In genomic region chr20:51767018-51767866, GRCh38 we compare ENCODE assay signal across 8 cellular contexts. TPM values are rescaled to one million over a fixed set of nuclear protein-coding genes. Genes with fewer than 3 reads are reported as not detected.
DNase-seq lines count a peak whose midpoint lies in the region; TF ChIP-seq lines count a peak whose summit lies in the region.

No MANE protein-coding gene starts in this region.

- H3K27ac ChIP-seq in brain microvascular endothelial cell (no peak overlapping the region), iPS-18a (ENCODE audit: low read length) (no peak overlapping the region)

- TF ChIP-seq CTCF in brain microvascular endothelial cell (IDR thresholded peaks at IDR 0.05; ENCODE audit: low read depth, low read length, missing control alignments), result peak; percentile 58
- TF ChIP-seq CTCF in retinal pigment epithelial cell (conservative IDR thresholded peaks at IDR 0.05; ENCODE audit: low read depth, low read length), result peak; percentile 49

- H3K36me3 ChIP-seq in brain microvascular endothelial cell (replicated peaks) (no peaks in the 10 kb centered on the region), iPS-18a (ENCODE audit: control insufficient read depth, low read depth, low read length) (no peaks in the 10 kb centered on the region)

- no peaks in the 10 kb centered on the region for H3K27me3 ChIP-seq in brain microvascular endothelial cell (replicated peaks)
- H3K27me3 ChIP-seq in iPS-18a (ENCODE audit: control insufficient read depth, insufficient read depth, low read length), result no peaks in the 10 kb centered on the region

- H3K4me3 ChIP-seq in brain microvascular endothelial cell (ENCODE audit: low read depth, low read length) (peak overlapping the region; percentile 69), iPS-18a (ENCODE audit: low read length) (peak overlapping the region; percentile 83), retinal pigment epithelial cell (ENCODE audit: low read length) (peak overlapping the region; percentile 80)

- H3K4me1 ChIP-seq in iPS-18a (ENCODE audit: control insufficient read depth, low read depth, low read length), result no peaks in the 10 kb centered on the region

- no peaks in the 10 kb centered on the region for H3K9me3 ChIP-seq in iPS-18a (ENCODE audit: control insufficient read depth, low read depth, low read length)

- H3K9ac ChIP-seq in iPS-18a (ENCODE audit: low read length), result peak overlapping the region; percentile 55

- peak; percentile 87 for DNase-seq in DMS153 (lab: John Stamatoyannopoulos, UW)
- peak; percentile 64 for DNase-seq in KBM-7
- peak; percentile 65 for DNase-seq in SK-MEL-5 (ENCODE audit: low read depth, low spot score)
- DNase-seq in brain microvascular endothelial cell, result no peak
- no peak for DNase-seq in retinal pigment epithelial cell (ENCODE audit: low read depth)
- DNase-seq in effector CD4-positive, alpha-beta T cell, result no peak
- DNase-seq in OCI-M1 (lab: John Stamatoyannopoulos, UW), result no peak

- in situ Hi-C loops in KBM-7 (cut with MboI; ENCODE audit: low pct_unique_long_range_greater_than_20kb, low sequenced_read_pairs), result no loop called here
- in situ Hi-C loops in SK-MEL-5 (cut with HindIII; ENCODE audit: low pct_unique_long_range_greater_than_20kb, low sequenced_read_pairs), result no loop called here
- in situ Hi-C loops in brain microvascular endothelial cell (cut with HindIII; ENCODE audit: low pct_ligation_motif_present, low sequenced_read_pairs), result no loop called here

RNA-seq across cellular contexts. Expression of gene ATP9A, which starts 0.9 kb away (rescaled TPM):
- total RNA-seq in SK-MEL-5 (2014; rRNA removed; shearing (Covaris generic)), result 17.2 and 20.3 TPM in 2 replicates
- 22.4 and 29.3 TPM in 2 replicates for polyA plus RNA-seq in SK-MEL-5 (2015; cell fraction: cytosol; rRNA removed)
- polyA plus RNA-seq in SK-MEL-5 (2015; cell fraction: nucleus; rRNA removed), result 14.6 and 16.7 TPM in 2 replicates

RNA-seq across cellular contexts. Expression of gene SALL4, which starts 35.1 kb away (rescaled TPM):
- total RNA-seq in SK-MEL-5 (2014; rRNA removed; shearing (Covaris generic)), result 0.40 and 0.64 TPM in 2 replicates
- polyA plus RNA-seq in SK-MEL-5 (2015; cell fraction: cytosol; rRNA removed), result 0.08 and 0.28 TPM in 2 replicates
- polyA plus RNA-seq in SK-MEL-5 (2015; cell fraction: nucleus; rRNA removed), result 10.0 and 14.7 TPM in 2 replicates

Comparison
In these comparisons a context has a peak if more than half of its experiments do, and no peak if none do; other contexts are left out.
1. DNase-seq: peak in DMS153 (single experiment), KBM-7 (single experiment) and SK-MEL-5 (single experiment); none in brain microvascular endothelial cell (single experiment), retinal pigment epithelial cell (single experiment), effector CD4-positive, alpha-beta T cell (single experiment) and OCI-M1 (single experiment).
2. Peak in every context shown above with its lines, with median percentiles within 50 percentile points of each other: H3K4me3 ChIP-seq.